Comparison of ENCODE assay signal across 25 cellular contexts in the genomic region with DNA sequence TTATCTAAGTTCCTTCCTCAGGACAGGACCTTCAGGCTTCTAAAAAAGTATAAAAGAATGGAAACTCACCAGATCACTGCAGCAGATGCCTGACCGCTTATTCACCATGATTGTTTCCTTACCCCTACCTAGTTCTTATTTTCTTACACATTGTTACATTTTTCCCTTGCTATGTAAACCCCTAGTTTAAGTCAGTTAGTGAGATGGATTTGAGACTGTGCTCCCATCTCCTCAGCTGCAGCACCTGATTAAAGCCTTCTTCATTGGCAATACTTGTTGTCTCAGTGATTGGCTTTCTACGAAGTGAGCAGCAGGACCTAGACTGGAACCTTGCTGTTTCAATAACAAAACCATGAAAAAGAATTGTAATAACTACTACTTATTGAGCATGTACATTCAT. TPM values are rescaled to one million over a fixed set of nuclear protein-coding genes. Genes with fewer than 3 reads are reported as not detected.
A peak's percentile ranks its signal among the peaks of the same experiment; 100 is the strongest.
DNase-seq lines count a peak whose midpoint lies in the region; ATAC-seq and TF ChIP-seq lines count a peak whose summit lies in the region.
"Had no signal": no experiment of that assay in that cellular context is flagged by ENCODE, and none has a peak within 500 bp of the region (broad histone marks: within the 10 kb centered on the region; RNA-seq: fewer than 3 reads in every experiment).

No MANE protein-coding gene starts in this region.

- H3K4me3 ChIP-seq in heart right ventricle (peak overlapping the region in 4 of 10 donors; percentile 49 to 68 (median 66)), stomach (peak overlapping the region in 2 of 4 donors; percentile 40 to 42), uterus (peak overlapping the region in 1 of 2 donors; percentile 51)
- H3K4me3 ChIP-seq: pancreas, SK-N-MC had no signal

- intact Hi-C loops in heart right ventricle (cut with DNase I): loop anchor here in 2 of 10 donors (5.0 kb wide), 2 partner anchors 37 to 1088 kb away; no protein-coding TSS in a partner anchor
- intact Hi-C loops in Right ventricle myocardium superior (cut with DNase I): no loop called here
- intact Hi-C loops in stomach (cut with DNase I; ENCODE audit: low total_unique reads): no loop called here
- intact Hi-C loops in uterus (cut with DNase I; ENCODE audit: low total_unique reads): no loop called here

- peaks cover 11 to 75% (median 42%) of the 10 kb centered on the region in 9 donors for H3K4me1 ChIP-seq in heart right ventricle
- peaks cover 0 to 46% (median 28%) of the 10 kb centered on the region in 4 donors for H3K4me1 ChIP-seq in stomach
- H3K4me1 ChIP-seq in uterus: peaks cover 0 to 14% of the 10 kb centered on the region in 2 donors

- WGBS in heart right ventricle, 2 donors: 43 to 61% methylated on average over 2 of the region's 2 CpGs
- WGBS in stomach, 5 donors: 41 to 100% (median 72%) methylated on average over 2 of the region's 2 CpGs

- H3K27me3 ChIP-seq in heart right ventricle (no peaks in the 10 kb centered on the region), stomach (no peaks in the 10 kb centered on the region), uterus (no peaks in the 10 kb centered on the region)
- H3K27me3 ChIP-seq: adrenal gland, pancreas, Peyer's patch had no signal

- H3K36me3 ChIP-seq in heart right ventricle (peaks cover 0 to 25% (median 6%) of the 10 kb centered on the region in 9 donors), stomach (no peaks in the 10 kb centered on the region), uterus (no peaks in the 10 kb centered on the region)
- H3K36me3 ChIP-seq: adrenal gland, pancreas, Peyer's patch had no signal

- no peak for TF ChIP-seq POLR2A in stomach (IDR thresholded peaks at IDR 0.05)
- TF ChIP-seq POLR2A in uterus (IDR thresholded peaks at IDR 0.05): peak in 1 of 2 donors; percentile 19

- H3K27ac ChIP-seq in heart right ventricle (peak overlapping the region in 9 of 10 donors; percentile 72 to 93 (median 88)), stomach (peak overlapping the region in 4 of 5 donors; percentile 76 to 89 (median 83)), uterus (peak overlapping the region; percentile 95 to 99)
- H3K27ac ChIP-seq: pancreas, SK-N-MC had no signal

- TF ChIP-seq CTCF in heart right ventricle (IDR thresholded peaks at IDR 0.05) (no peak), stomach (IDR thresholded peaks at IDR 0.05) (no peak), uterus (IDR thresholded peaks at IDR 0.05) (no peak)

- TF ChIP-seq EP300 in stomach (IDR thresholded peaks at IDR 0.05): no peak

- H3K9me3 ChIP-seq in heart right ventricle (peaks cover 0 to 16% (median 0%) of the 10 kb centered on the region in 11 donors), stomach (peaks cover 0 to 12% (median 3%) of the 10 kb centered on the region in 4 donors), uterus (no peaks in the 10 kb centered on the region)
- H3K9me3 ChIP-seq: adrenal gland, pancreas had no signal

- ATAC-seq in heart right ventricle: no peak
- no peak for ATAC-seq in Right ventricle myocardium superior (ENCODE audit: poor library complexity)
- ATAC-seq in GM21423 (IDR thresholded peaks at IDR 0.05; ENCODE audit: unreplicated experiment): no peak
- ATAC-seq: pancreas; stimulated activated memory B cell treated with anti-CD40 and anti-IgM and Interleukin-4, amounts not matched to agents 10 μg/mL and 1 μg/mL and 100 μg/mL, for 72 hours had no signal

- DNase-seq in heart right ventricle (no peak), Right ventricle myocardium superior (no peak), iris pigment epithelial cell (ENCODE audit: low read depth) (peak; percentile 54), stomach (no peak), uterus (no peak), occipital lobe (lab: John Stamatoyannopoulos, UW) (no peak), NCI-H2196 (lab: John Stamatoyannopoulos, UW; ENCODE audit: unreplicated experiment) (no peak)
- DNase-seq: activated CD4-positive, alpha-beta memory T cell treated with anti-CD3 and anti-CD28 coated beads for 36 hours; activated gamma-delta T cell treated with Interleukin-2 at 50 U/mL for 16 hours; activated T-cell treated with anti-CD3 and anti-CD28 coated beads for 4 hours; adrenal gland; effector memory CD4-positive, alpha-beta T cell; head of caudate nucleus; naive B cell; NCI-H1105; NCI-H2081 treated with DMSO at 0.1 percent for 48 hours; NK-92 treated with Interleukin-12 subunit alpha and Interleukin-12 subunit beta, amount 100 ng/mL, for 24 hours; pancreas; Peyer's patch; stimulated activated CD4-positive, alpha-beta T cell treated with anti-CD3 and anti-CD28 coated beads, Interleukin-1b, Interleukin-23, amount 100 ng/mL, for 48 hours had no signal

RNA-seq across cellular contexts. Expression of gene SPARCL1, which starts 4.7 kb away (rescaled TPM):
- total RNA-seq in heart right ventricle: 100 to 1,000 TPM; 131 to 494 (median 232) TPM
- 100 to 1,000 TPM; 179 to 553 TPM for polyA plus RNA-seq in heart right ventricle
- 361 TPM for total RNA-seq in Right ventricle myocardium superior
- 100 to 1,000 TPM; 173 to 710 (median 607) TPM for total RNA-seq in stomach
- polyA plus RNA-seq in stomach: 100 to 1,000 TPM in 1 of 3 donors, 10 to 100 TPM in 2; 36.9 to 191 (median 69.3) TPM
- total RNA-seq in uterus: 1,000 to 10,000 TPM; 1,025 to 1,777 (median 1,327) TPM
- total RNA-seq in occipital lobe: 54.9 TPM
- total RNA-seq: A172; activated CD4-positive, alpha-beta memory T cell treated with anti-CD3 and anti-CD28 coated beads for 36 hours; NCI-H460 had no signal
